ENCODE assay signal across 8 cellular contexts in the genomic region with DNA sequence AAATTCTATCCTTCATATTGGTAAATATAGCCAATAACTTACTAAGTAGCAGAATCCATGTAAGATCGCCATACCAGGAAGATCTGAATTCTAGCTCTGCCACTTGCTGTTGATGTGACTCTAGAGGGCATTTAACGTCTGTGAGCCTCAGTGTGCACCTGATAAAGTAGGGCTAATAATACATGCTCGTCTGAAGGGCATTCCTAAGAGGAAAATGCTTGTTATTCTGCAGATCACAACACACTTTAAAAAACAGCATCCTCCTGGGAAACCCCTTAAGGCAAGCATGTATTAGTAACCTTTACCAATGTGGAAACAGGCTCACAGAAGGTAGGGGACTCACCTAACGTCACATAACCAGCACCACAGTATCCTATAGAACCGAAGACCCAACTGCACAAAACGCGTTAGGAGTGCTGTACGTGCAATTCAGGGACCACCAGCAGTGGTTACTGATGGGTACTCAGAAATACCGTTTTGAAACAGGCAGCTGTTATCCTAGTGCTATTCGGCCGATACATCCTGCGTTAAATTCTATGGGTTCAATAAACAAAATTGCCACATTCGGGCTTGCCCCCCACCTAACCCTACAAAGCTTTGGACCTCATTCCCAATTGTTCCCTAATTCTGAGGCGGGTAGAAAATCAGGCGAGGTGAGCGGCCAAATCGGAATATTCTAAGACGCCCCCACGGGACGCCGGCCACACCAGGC. TPM values are rescaled to one million over a fixed set of nuclear protein-coding genes. Genes with fewer than 3 reads are reported as not detected.
DNase-seq lines count a peak whose midpoint lies in the region; ATAC-seq and TF ChIP-seq lines count a peak whose summit lies in the region.

No MANE protein-coding gene starts in this region.

- no peak for TF ChIP-seq POLR2A in ovary (IDR thresholded peaks at IDR 0.05)

- CTCF ChIA-PET in AG04449 (lab: Yijun Ruan, JAX) = interaction anchor here (1.2 to 2.8 kb wide), 4 partner anchors 12 to 379 kb away, joined by 3 to 9 read pairs (median 4); no protein-coding TSS in a partner anchor

- H3K27ac ChIP-seq in endodermal cell (ENCODE audit: low read depth, low read length) = peak overlapping the region; percentile 74
- H3K27ac ChIP-seq in ovary = no peak overlapping the region

- peak overlapping the region; percentile 93 for H3K27ac Mint-ChIP-seq in endodermal cell

- H3K4me1 Mint-ChIP-seq in endodermal cell = peaks cover 13% of the 10 kb centered on the region

- no peaks in the 10 kb centered on the region for H3K27me3 Mint-ChIP-seq in endodermal cell (ENCODE audit: insufficient read depth)

- H3K9me3 Mint-ChIP-seq in endodermal cell = no peaks in the 10 kb centered on the region

- DNase-seq in AG04449 (ENCODE audit: low read depth, low spot score) (no peak), endodermal cell (no peak), ovary (no peak), NCI-H146 treated with DMSO at 0.1 percent for 48 hours (lab: John Stamatoyannopoulos, UW; ENCODE audit: unreplicated experiment) (no peak), sciatic nerve (ENCODE audit: low spot score) (no peak)

- peak overlapping the region; percentile 85 for H3K4me3 Mint-ChIP-seq in endodermal cell

- H3K36me3 Mint-ChIP-seq in endodermal cell (ENCODE audit: low read depth) = peaks cover 12% of the 10 kb centered on the region

- no peak for TF ChIP-seq CTCF in AG04449 (IDR thresholded peaks at IDR 0.05; ENCODE audit: insufficient read depth, low read length, missing control alignments)
- no peak for TF ChIP-seq CTCF in endodermal cell (conservative IDR thresholded peaks at IDR 0.05)
- no peak for TF ChIP-seq CTCF in ovary (IDR thresholded peaks at IDR 0.05)

- POLR2A ChIA-PET in AG04449 (lab: Yijun Ruan, JAX) = no interaction called here

- H3K9me3 ChIP-seq in endodermal cell (ENCODE audit: control insufficient read depth, low read length) (peaks cover 9% of the 10 kb centered on the region), ovary (peaks cover 0 to 3% of the 10 kb centered on the region in 2 donors)

- peak overlapping the region; percentile 99 for H3K4me3 ChIP-seq in AG04449 (ENCODE audit: low read depth, low read length)
- H3K4me3 ChIP-seq in endodermal cell (ENCODE audit: low read length) = peak overlapping the region; percentile 89
- H3K4me3 ChIP-seq in ovary = peak overlapping the region; percentile 58

- intact Hi-C loops in ovary (cut with DNase I) (no loop called here), sciatic nerve (cut with DNase I) (no loop called here)

- H3K4me1 ChIP-seq in endodermal cell (ENCODE audit: control insufficient read depth, insufficient read depth, low read length) (peaks cover 3% of the 10 kb centered on the region), ovary (ENCODE audit: insufficient read depth) (peaks cover 4% of the 10 kb centered on the region)

- TF ChIP-seq EP300 in ovary (IDR thresholded peaks at IDR 0.05) = no peak

- 6 to 10% methylated on average over 19 to 21 of the region's 21 CpGs for WGBS in endodermal cell (ENCODE audit: insufficient coverage in 1 of 2, insufficient read length in 1 of 2), 2 experiments
- WGBS in ovary, 3 donors = 7 to 10% (median 10%) methylated on average over 21 of the region's 21 CpGs

- H3K36me3 ChIP-seq in endodermal cell (ENCODE audit: control insufficient read depth, insufficient read depth, low read length) (peaks cover 8% of the 10 kb centered on the region), ovary (no peaks in the 10 kb centered on the region)

- ATAC-seq in GM18498 (IDR thresholded peaks at IDR 0.05; ENCODE audit: unreplicated experiment) = peak; percentile 28
- peak; percentile 21 for ATAC-seq in HG03095 (IDR thresholded peaks at IDR 0.05; ENCODE audit: unreplicated experiment)
- no peak for ATAC-seq in sciatic nerve

- H3K9ac ChIP-seq in endodermal cell (ENCODE audit: extremely low read depth, low read length, poor library complexity, severe bottlenecking) = peak overlapping the region; percentile 95

- no peaks in the 10 kb centered on the region for H3K27me3 ChIP-seq in endodermal cell (ENCODE audit: control insufficient read depth, insufficient read depth, low read length, poor library complexity, severe bottlenecking)
- H3K27me3 ChIP-seq in ovary = no peaks in the 10 kb centered on the region

TF ChIP-seq in PFSK-1, 5 proteins besides CTCF, POLR2A, EP300 and RAD21:
- no peak for TF ChIP-seq TAF1 (IDR thresholded peaks at IDR 0.05; ENCODE audit: borderline replicate concordance, insufficient read depth, low read length)
- TF ChIP-seq SIN3A (IDR thresholded peaks at IDR 0.05; ENCODE audit: borderline replicate concordance, insufficient read depth, low read length) = peak; percentile 26; the same call in 1 of the 2 replicates
- no peak for TF ChIP-seq FOXP2 (optimal IDR thresholded peaks at IDR 0.05; ENCODE audit: borderline replicate concordance, extremely low read depth, extremely low read length, insufficient read depth)
- no peak for TF ChIP-seq POLR2AphosphoS5 (IDR thresholded peaks at IDR 0.05; ENCODE audit: low read depth, low read length)

RNA-seq across cellular contexts. Expression of a gene that starts 0.8 kb away (rescaled TPM):
- 15.5 TPM for polyA plus RNA-seq in PFSK-1 (2012; ENCODE audit: insufficient read length, low read depth)
- total RNA-seq in endodermal cell (10 to 100 TPM; 25.1 to 40.0 TPM), ovary (under 1 TPM in 5 of 7 donors, not detected in 2; 0.11 to 0.59 (median 0.25) TPM), sciatic nerve (0.27 TPM)
- 34.4 TPM for polyA plus RNA-seq in endodermal cell (2013, experiment 1 of 2)
- 37.6 TPM for polyA plus RNA-seq in endodermal cell (2013, experiment 2 of 2)
- under 1 TPM; 0.18 to 0.42 TPM for polyA plus RNA-seq in ovary

RNA-seq across cellular contexts. Expression of a gene that starts 46.4 kb away (rescaled TPM):
- not detected for polyA plus RNA-seq in PFSK-1 (2012; ENCODE audit: insufficient read length, low read depth)
- not detected for total RNA-seq in endodermal cell
- 0.11 TPM for polyA plus RNA-seq in endodermal cell (2013, experiment 1 of 2)
- polyA plus RNA-seq in endodermal cell (2013, experiment 2 of 2) = 0.37 TPM
- total RNA-seq in ovary = under 1 TPM in 2 of 7 donors, not detected in 5; 0.15 to 0.20 TPM
- under 1 TPM in 1 of 2 donors, not detected in 1; 0.05 TPM for polyA plus RNA-seq in ovary
- total RNA-seq in sciatic nerve = not detected

Comparison
In these comparisons a context has a peak if more than half of its experiments do, and no peak if none do; other contexts are left out.
1. RNA of a gene that starts 0.8 kb away (total RNA-seq): 25.1 to 40.0 TPM in endodermal cell; 0.27 TPM in sciatic nerve (single experiment) and 0.11 to 0.59 TPM in ovary; every median in the first group is over 10 times any median in the second.
2. Peak in every context shown above with its lines, with median percentiles within 50 percentile points of each other: H3K4me3 ChIP-seq.